1 cellular context compared by ENCODE assay signal in genomic region chr19:35153129-35153522, GRCh38.
TF ChIP-seq lines count a peak whose summit lies in the region.

No MANE protein-coding gene starts in this region.

TF ChIP-seq in HEK293, 187 proteins besides CTCF, POLR2A, EP300 and RAD21:
- TF ChIP-seq ZSCAN16 (tag by site-specific recombination; IDR thresholded peaks at IDR 0.05) = peak; percentile 69; the same call in 1 of the 2 replicates
